ENCODE assay signal across 25 cellular contexts in the genomic region with DNA sequence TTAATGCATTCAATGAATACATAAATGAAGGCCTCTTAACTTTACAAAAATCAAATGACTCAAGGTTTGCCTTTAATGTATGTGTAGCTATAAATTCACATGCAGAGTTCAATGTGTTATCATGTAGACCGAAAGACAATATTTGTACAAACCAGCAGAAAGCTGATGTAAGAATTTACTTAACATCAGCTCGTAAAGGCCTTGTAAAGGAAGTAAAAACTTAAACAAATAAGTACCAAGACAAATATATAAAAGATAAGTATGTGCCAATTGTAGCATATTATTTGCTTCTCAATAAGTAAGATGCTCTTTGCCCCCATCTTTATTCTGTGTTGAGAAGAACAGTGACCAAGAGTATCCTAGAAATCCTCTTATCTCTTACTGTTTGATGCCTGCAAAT.
"Had no signal": no experiment of that assay in that cellular context is flagged by ENCODE, and none has a peak within 500 bp of the region (broad histone marks: within the 10 kb centered on the region; RNA-seq: fewer than 3 reads in every experiment).

No MANE protein-coding gene starts in this region.

- H3K4me3 ChIP-seq: esophagus muscularis mucosa, gastroesophageal sphincter, left ventricle myocardium inferior, lung, pancreas, testis, tibial nerve, upper lobe of right lung, vagina had no signal

- H3K4me1 ChIP-seq: esophagus muscularis mucosa, gastroesophageal sphincter, left ventricle myocardium inferior, testis, tibial nerve, upper lobe of right lung, vagina had no signal

- FAIRE-seq: endometrium, keratinocyte, pancreas had no signal

- H3K9me3 ChIP-seq: esophagus muscularis mucosa, gastroesophageal sphincter, left ventricle myocardium inferior, pancreas, testis, tibial nerve, upper lobe of right lung, vagina had no signal

- ATAC-seq: gastroesophageal sphincter; sciatic nerve; stimulated activated naive B cell treated with anti-CD40 and anti-IgM and Interleukin-4, amounts not matched to agents 10 μg/mL and 1 μg/mL and 100 μg/mL, for 72 hours; stimulated activated naive CD8-positive, alpha-beta T cell treated with anti-CD3 and anti-CD28 coated beads, Interleukin-15, amount 100 ng/mL, for 72 hours; upper lobe of right lung had no signal

- H3K27ac ChIP-seq: epithelial cell of prostate, esophagus muscularis mucosa, gastroesophageal sphincter, left ventricle myocardium inferior, pancreas, testis, tibial nerve, upper lobe of right lung, vagina had no signal

- H3K36me3 ChIP-seq: esophagus muscularis mucosa, gastroesophageal sphincter, left ventricle myocardium inferior, pancreas, tibial nerve, upper lobe of right lung, vagina had no signal

- DNase-seq: effector memory CD4-positive, alpha-beta T cell; foreskin fibroblast; glutamatergic neuron; immature natural killer cell; left ventricle myocardium inferior; mesenchymal stem cell; midbrain; naive B cell; occipital lobe; pancreas; stimulated activated CD4-positive, alpha-beta T cell treated with anti-CD3 and anti-CD28 coated beads, Interleukin-2, amount 100 ng/mL, for 24 hours; stimulated activated CD4-positive, alpha-beta T cell treated with anti-CD3 and anti-CD28 coated beads, Interleukin-4, amount 100 ng/mL, for 4 hours; stimulated activated naive B cell treated with anti-CD40 and anti-IgM and Interleukin-4, amounts not matched to agents 10 μg/mL and 1 μg/mL and 100 μg/mL, for 72 hours; stimulated activated naive CD8-positive, alpha-beta T cell treated with anti-CD3 and anti-CD28 coated beads, Interleukin-15, amount 100 ng/mL, for 72 hours; testis; upper lobe of right lung had no signal

- H3K27me3 ChIP-seq: testis, tibial nerve, upper lobe of right lung, vagina had no signal
